In the genomic region with DNA sequence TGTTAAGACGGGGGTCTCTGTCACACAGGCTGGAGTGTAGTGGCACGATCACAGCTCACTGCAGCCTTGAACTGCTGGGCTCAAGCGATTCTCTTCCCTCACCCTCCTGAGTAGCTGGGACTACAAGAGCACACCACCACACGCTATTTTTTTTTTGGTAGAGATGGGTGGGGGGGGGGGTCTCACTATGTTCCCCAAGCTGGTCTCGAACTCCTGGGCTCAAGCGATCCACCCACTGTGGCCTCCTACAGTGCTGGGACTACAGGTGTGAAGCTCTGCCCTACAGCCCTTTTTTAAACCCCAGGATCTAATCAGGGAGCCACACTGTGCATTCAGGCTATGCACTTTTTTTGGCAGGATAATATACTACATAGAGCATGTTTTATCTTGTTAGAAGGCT, we compare ENCODE assay signal across 9 cellular contexts. TPM values are rescaled to one million over a fixed set of nuclear protein-coding genes. Genes with fewer than 3 reads are reported as not detected.
DNase-seq lines count a peak whose midpoint lies in the region; ATAC-seq, FAIRE-seq and TF ChIP-seq lines count a peak whose summit lies in the region.
"Had no signal": no experiment of that assay in that cellular context is flagged by ENCODE, and none has a peak within 500 bp of the region (broad histone marks: within the 10 kb centered on the region; RNA-seq: fewer than 3 reads in every experiment).

No MANE protein-coding gene starts in this region.

- no peaks in the 10 kb centered on the region for H3K27me3 Mint-ChIP-seq in activated CD4-positive, alpha-beta memory T cell treated with anti-CD3 and anti-CD28 coated beads for 36 hours

- WGBS in small intestine, 3 donors, result 14 to 41% (median 24%) methylated on average over 6 of the region's 6 CpGs

- POLR2A ChIA-PET in activated CD4-positive, alpha-beta memory T cell treated with anti-CD3 and anti-CD28 coated beads for 36 hours (lab: Charles Lee), result no interaction called here

- no peaks in the 10 kb centered on the region for H3K9me3 ChIP-seq in right atrium auricular region
- H3K9me3 ChIP-seq in small intestine (ENCODE audit: control insufficient read depth, low read depth), result no peaks in the 10 kb centered on the region

- peak overlapping the region; percentile 94 for H3K4me3 Mint-ChIP-seq in activated CD4-positive, alpha-beta memory T cell treated with anti-CD3 and anti-CD28 coated beads for 36 hours

- H3K9me3 Mint-ChIP-seq in activated CD4-positive, alpha-beta memory T cell treated with anti-CD3 and anti-CD28 coated beads for 36 hours, result peaks cover 5% of the 10 kb centered on the region

- peaks cover 33% of the 10 kb centered on the region for H3K36me3 Mint-ChIP-seq in activated CD4-positive, alpha-beta memory T cell treated with anti-CD3 and anti-CD28 coated beads for 36 hours

- ATAC-seq in HG02588 (IDR thresholded peaks at IDR 0.05; ENCODE audit: unreplicated experiment), result no peak

- H3K27ac ChIP-seq in right atrium auricular region (peak overlapping the region; percentile 82 to 87), small intestine (ENCODE audit: low read depth in 1 of 2, low read length in 1 of 2) (peak overlapping the region; percentile 21 to 22)

- intact Hi-C loops in activated CD4-positive, alpha-beta memory T cell treated with anti-CD3 and anti-CD28 coated beads for 36 hours (cut with micrococcal nuclease), result loop anchor here (2.0 to 10.0 kb wide), 2 partner anchors 95 to 337 kb away; partner anchors contain the start of gene KRTAP5-9

- H3K36me3 ChIP-seq in right atrium auricular region (peaks cover 2% of the 10 kb centered on the region), small intestine (ENCODE audit: control insufficient read depth in 2 of 2, insufficient read depth in 2 of 2, low read length in 2 of 2) (peaks cover 0 to 5% of the 10 kb centered on the region in 2 donors)

- H3K4me3 ChIP-seq in right atrium auricular region (peak overlapping the region in 1 of 2 donors; percentile 63), small intestine (ENCODE audit: low read depth in 1 of 2, low read length in 2 of 2) (peak overlapping the region in 1 of 2 donors; percentile 76)

- FAIRE-seq in small intestine (lab: Jason Lieb, UNC), result no peak
- FAIRE-seq: A204.1 had no signal

- H3K27ac Mint-ChIP-seq in activated CD4-positive, alpha-beta memory T cell treated with anti-CD3 and anti-CD28 coated beads for 36 hours, result peak overlapping the region; percentile 79

- peaks cover 0 to 39% of the 10 kb centered on the region in 2 donors for H3K4me1 ChIP-seq in right atrium auricular region
- H3K4me1 ChIP-seq in small intestine (ENCODE audit: control insufficient read depth in 2 of 2, insufficient read depth in 1 of 2, low read depth in 1 of 2, low read length in 1 of 2), result peaks cover 2 to 4% of the 10 kb centered on the region in 2 donors

- H3K4me1 Mint-ChIP-seq in activated CD4-positive, alpha-beta memory T cell treated with anti-CD3 and anti-CD28 coated beads for 36 hours (ENCODE audit: low read depth), result peaks cover 61% of the 10 kb centered on the region

- H3K27me3 ChIP-seq in right atrium auricular region (no peaks in the 10 kb centered on the region), small intestine (ENCODE audit: control insufficient read depth in 2 of 2, insufficient read depth in 2 of 2, low read length in 2 of 2) (no peaks in the 10 kb centered on the region)

- CTCF ChIA-PET in activated CD4-positive, alpha-beta memory T cell treated with anti-CD3 and anti-CD28 coated beads for 36 hours (lab: Charles Lee), result interaction anchor here (0.6 to 2.7 kb wide), 2 partner anchors 114 to 259 kb away, joined by 3 to 7 read pairs; no protein-coding TSS in a partner anchor

- TF ChIP-seq CTCF in right atrium auricular region (IDR thresholded peaks at IDR 0.05), result no peak

- peak; percentile 44 for DNase-seq in DMS53 (lab: John Stamatoyannopoulos, UW)
- no peak for DNase-seq in DMS53 treated with DMSO at 0.1 percent for 48 hours (lab: John Stamatoyannopoulos, UW; ENCODE audit: unreplicated experiment)
- no peak for DNase-seq in activated CD4-positive, alpha-beta memory T cell treated with anti-CD3 and anti-CD28 coated beads for 36 hours
- no peak for DNase-seq in right atrium auricular region (ENCODE audit: low spot score)
- no peak for DNase-seq in small intestine
- DNase-seq in ureter (ENCODE audit: low spot score), result no peak
- DNase-seq in activated CD4-positive, CD25-positive, alpha-beta regulatory T cell (lab: John Stamatoyannopoulos, UW), result no peak

RNA-seq across cellular contexts. Expression of gene DHCR7, which starts 1.4 kb away (rescaled TPM):
- total RNA-seq in activated CD4-positive, alpha-beta memory T cell treated with anti-CD3 and anti-CD28 coated beads for 36 hours, result 10 to 100 TPM; 61.4 to 63.5 TPM
- total RNA-seq in right atrium auricular region (10 to 100 TPM; 26.8 to 37.6 TPM), ureter (60.9 TPM)
- polyA plus RNA-seq in small intestine, result 10 to 100 TPM; 11.6 to 50.5 (median 13.2) TPM

RNA-seq across cellular contexts. Expression of gene NADSYN1, which starts 3.4 kb away (rescaled TPM):
- 10 to 100 TPM; 85.0 to 91.9 TPM for total RNA-seq in activated CD4-positive, alpha-beta memory T cell treated with anti-CD3 and anti-CD28 coated beads for 36 hours
- total RNA-seq in right atrium auricular region (10 to 100 TPM; 18.0 to 18.8 TPM), ureter (262 TPM)
- polyA plus RNA-seq in small intestine, result 100 to 1,000 TPM in 2 of 3 donors, 10 to 100 TPM in 1; 85.7 to 210 (median 108) TPM

Comparison
In these comparisons a context has a peak if more than half of its experiments do, and no peak if none do; other contexts are left out.
1. RNA of gene NADSYN1, which starts 3.4 kb away (total RNA-seq): 262 TPM in ureter (single experiment) and 85.0 to 91.9 TPM in activated CD4-positive, alpha-beta memory T cell treated with anti-CD3 and anti-CD28 coated beads for 36 hours; 18.0 to 18.8 TPM in right atrium auricular region; every median in the first group is over 4 times any median in the second.